17 cellular contexts compared by ENCODE assay signal in the genomic region with DNA sequence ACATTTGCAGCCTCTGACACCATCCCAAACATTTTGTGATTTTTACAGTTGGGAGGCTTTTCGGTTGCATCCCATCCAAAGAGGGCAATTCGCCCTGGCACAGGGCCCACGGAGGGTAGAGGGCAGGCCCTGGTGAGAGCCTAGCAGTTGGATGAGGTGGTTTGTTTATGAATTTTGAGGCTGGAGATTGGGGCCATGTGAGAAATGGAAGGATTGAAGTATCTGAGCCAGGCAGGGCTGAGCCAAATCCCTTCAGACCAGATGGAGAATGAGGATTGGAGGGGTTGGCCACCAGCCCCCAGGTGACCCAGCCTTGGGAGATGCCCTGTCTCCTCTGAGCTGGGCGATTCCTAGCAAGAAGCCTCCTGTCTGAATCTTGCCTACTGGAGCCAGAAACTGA. TPM values are rescaled to one million over a fixed set of nuclear protein-coding genes. Genes with fewer than 3 reads are reported as not detected.
A peak's percentile ranks its signal among the peaks of the same experiment; 100 is the strongest.
DNase-seq lines count a peak whose midpoint lies in the region; ATAC-seq, FAIRE-seq and TF ChIP-seq lines count a peak whose summit lies in the region.
"Had no signal": no experiment of that assay in that cellular context is flagged by ENCODE, and none has a peak within 500 bp of the region (broad histone marks: within the 10 kb centered on the region; RNA-seq: fewer than 3 reads in every experiment).

No MANE protein-coding gene starts in this region.

- H3K4me3 ChIP-seq in cardiac muscle cell (no peak overlapping the region), endothelial cell of umbilical vein (replicated peaks in 1 of 3; ENCODE audit: insufficient read depth in 1 of 3, low read depth in 1 of 3, low read length in 3 of 3) (no peak overlapping the region)
- H3K4me3 ChIP-seq in naive thymus-derived CD4-positive, alpha-beta T cell (ENCODE audit: low read length) = no peak overlapping the region
- H3K4me3 ChIP-seq: K562 had no signal

- TF ChIP-seq POLR2A in endothelial cell of umbilical vein (IDR thresholded peaks at IDR 0.05; ENCODE audit: low read depth, low read length) = no peak

- H3K4me3 Mint-ChIP-seq in naive thymus-derived CD4-positive, alpha-beta T cell = no peak overlapping the region
- H3K4me3 Mint-ChIP-seq: CD8-positive, alpha-beta T cell had no signal

- no peak overlapping the region for H3K27ac Mint-ChIP-seq in naive thymus-derived CD4-positive, alpha-beta T cell
- H3K27ac Mint-ChIP-seq: CD8-positive, alpha-beta T cell had no signal

- no peak overlapping the region for H2AFZ ChIP-seq in endothelial cell of umbilical vein (ENCODE audit: low read depth, low read length)

- H3K4me1 ChIP-seq in cardiac muscle cell (ENCODE audit: low read depth) (peaks cover 35% of the 10 kb centered on the region), endothelial cell of umbilical vein (ENCODE audit: control insufficient read depth, extremely low read depth, insufficient read depth, low read length) (peaks cover 36% of the 10 kb centered on the region)
- H3K4me1 ChIP-seq in naive thymus-derived CD4-positive, alpha-beta T cell (ENCODE audit: control insufficient read depth in 2 of 2, insufficient read depth in 2 of 2, low read length in 2 of 2) = peaks cover 9 to 24% of the 10 kb centered on the region in 2 donors

- H4K20me1 ChIP-seq in endothelial cell of umbilical vein (replicated peaks; ENCODE audit: control insufficient read depth, extremely low read depth, insufficient read depth, low read length) = no peaks in the 10 kb centered on the region

- no TSS peak for BruUV-seq in endothelial cell of umbilical vein (replicated peaks; lab: Mats Ljungman, UMichigan)

- H3K36me3 ChIP-seq in cardiac muscle cell = no peaks in the 10 kb centered on the region
- no peaks in the 10 kb centered on the region for H3K36me3 ChIP-seq in endothelial cell of umbilical vein (ENCODE audit: control insufficient read depth in 2 of 2, extremely low read depth in 1 of 2, insufficient read depth in 2 of 2, low read length in 2 of 2)
- H3K36me3 ChIP-seq in naive thymus-derived CD4-positive, alpha-beta T cell (ENCODE audit: control insufficient read depth in 2 of 3, insufficient read depth in 3 of 3, low read length in 3 of 3) = no peaks in the 10 kb centered on the region

- H3K36me3 Mint-ChIP-seq in naive thymus-derived CD4-positive, alpha-beta T cell = no peaks in the 10 kb centered on the region

- no peaks in the 10 kb centered on the region for H3K27me3 Mint-ChIP-seq in naive thymus-derived CD4-positive, alpha-beta T cell

- H3K27me3 ChIP-seq in cardiac muscle cell = no peaks in the 10 kb centered on the region
- H3K27me3 ChIP-seq in endothelial cell of umbilical vein (ENCODE audit: control insufficient read depth in 2 of 2, insufficient read depth in 2 of 2, low read length in 2 of 2) = no peaks in the 10 kb centered on the region
- H3K27me3 ChIP-seq in naive thymus-derived CD4-positive, alpha-beta T cell (ENCODE audit: control insufficient read depth in 2 of 2, insufficient read depth in 2 of 2, low read length in 2 of 2) = no peaks in the 10 kb centered on the region

- no peak overlapping the region for H3K9ac ChIP-seq in endothelial cell of umbilical vein (replicated peaks; ENCODE audit: extremely low read depth, insufficient read depth, low read length)

- dilution Hi-C loops in endothelial cell of umbilical vein (cut with MboI; ENCODE audit: extremely low pct_ligation_motif_present, low sequenced_read_pairs) = no loop called here

- ATAC-seq in naive thymus-derived CD4-positive, alpha-beta T cell = no peak
- ATAC-seq: CD8-positive, alpha-beta T cell; K562; PC-3 had no signal

- no peaks in the 10 kb centered on the region for H3K9me3 Mint-ChIP-seq in naive thymus-derived CD4-positive, alpha-beta T cell
- H3K9me3 Mint-ChIP-seq: CD8-positive, alpha-beta T cell had no signal

- POLR2A ChIA-PET in endothelial cell of umbilical vein (lab: Charles Lee) = no interaction called here
- POLR2A ChIA-PET in naive thymus-derived CD4-positive, alpha-beta T cell (lab: Charles Lee) = no interaction called here

- H3K27ac ChIP-seq in cardiac muscle cell = peak overlapping the region; percentile 63
- no peak overlapping the region for H3K27ac ChIP-seq in endothelial cell of umbilical vein (ENCODE audit: insufficient read depth, low read depth, low read length)
- no peak overlapping the region for H3K27ac ChIP-seq in naive thymus-derived CD4-positive, alpha-beta T cell (ENCODE audit: low read depth, low read length)

- no peak for DNase-seq in cardiac muscle cell (ENCODE audit: low read depth in 1 of 2, low spot score in 1 of 2)
- DNase-seq in cardiac septum (ENCODE audit: low spot score) = no peak
- DNase-seq in NCI-H446 treated with DMSO at 0.1 percent for 48 hours (lab: John Stamatoyannopoulos, UW) = peak; percentile 53
- DNase-seq in endothelial cell of umbilical vein (ENCODE audit: low read depth, low spot score) = no peak
- DNase-seq in stimulated activated naive CD4-positive, alpha-beta T cell (lab: John Stamatoyannopoulos, UW) = no peak
- DNase-seq in naive thymus-derived CD4-positive, alpha-beta T cell = no peak
- DNase-seq in anterior cingulate cortex (lab: John Stamatoyannopoulos, UW) = no peak
- DNase-seq: CD8-positive, alpha-beta T cell; DMS79 treated with DMSO at 0.1 percent for 48 hours; NCI-H1105 treated with DMSO at 0.1 percent for 48 hours; NCI-H1694; NCI-H2081 treated with DMSO at 0.1 percent for 48 hours; NCI-H748 treated with DMSO at 0.1 percent for 48 hours; PC-3 had no signal

- CTCF ChIA-PET in endothelial cell of umbilical vein (lab: Charles Lee) = no interaction called here
- CTCF ChIA-PET in naive thymus-derived CD4-positive, alpha-beta T cell (lab: Charles Lee) = no interaction called here

- H3K79me2 ChIP-seq in endothelial cell of umbilical vein (ENCODE audit: control insufficient read depth, insufficient read depth, low read length) = no peaks in the 10 kb centered on the region

- H3K4me2 ChIP-seq in endothelial cell of umbilical vein (ENCODE audit: insufficient read depth, low read length) = no peak overlapping the region

- H3K9me3 ChIP-seq in cardiac muscle cell (ENCODE audit: low read depth) (no peaks in the 10 kb centered on the region), endothelial cell of umbilical vein (replicated peaks; ENCODE audit: control insufficient read depth, insufficient read depth, low read length) (no peaks in the 10 kb centered on the region)
- H3K9me3 ChIP-seq in naive thymus-derived CD4-positive, alpha-beta T cell (ENCODE audit: control insufficient read depth in 2 of 3, low read length in 3 of 3) = no peaks in the 10 kb centered on the region

- TF ChIP-seq CTCF in cardiac muscle cell (IDR thresholded peaks at IDR 0.05; ENCODE audit: low read depth, low read length) = no peak
- TF ChIP-seq CTCF in endothelial cell of umbilical vein (IDR thresholded peaks at IDR 0.05; ENCODE audit: extremely low read depth in 1 of 2, insufficient read depth in 1 of 2, low read depth in 1 of 2, low read length in 2 of 2) = no peak

- intact Hi-C loops in cardiac septum (cut with DNase I) (no loop called here), endothelial cell of umbilical vein (cut with micrococcal nuclease) (loop anchor here (5.0 kb wide), 3 partner anchors 55 to 225 kb away; partner anchors contain the start of gene CCDC167)
- intact Hi-C loops in naive thymus-derived CD4-positive, alpha-beta T cell (cut with micrococcal nuclease) = no loop called here

- H3K4me1 Mint-ChIP-seq in naive thymus-derived CD4-positive, alpha-beta T cell = peaks cover 6 to 46% (median 25%) of the 10 kb centered on the region in 7 donors

- no peaks in the 10 kb centered on the region for H3K9me1 ChIP-seq in endothelial cell of umbilical vein (replicated peaks; ENCODE audit: control insufficient read depth, extremely low read depth, insufficient read depth, low read length)

- FAIRE-seq in endothelial cell of umbilical vein (lab: Jason Lieb, UNC) = peak; percentile 66
- FAIRE-seq: A204.1, D721Med, K562 had no signal

TF ChIP-seq in endothelial cell of umbilical vein, 7 proteins besides CTCF, POLR2A, EP300 and RAD21:
- TF ChIP-seq, protein P1, sequence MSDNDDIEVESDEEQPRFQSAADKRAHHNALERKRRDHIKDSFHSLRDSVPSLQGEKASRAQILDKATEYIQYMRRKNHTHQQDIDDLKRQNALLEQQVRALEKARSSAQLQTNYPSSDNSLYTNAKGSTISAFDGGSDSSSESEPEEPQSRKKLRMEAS (IDR thresholded peaks at IDR 0.05; ENCODE audit: insufficient read depth, insufficient read length) = no peak
- TF ChIP-seq GATA2 (IDR thresholded peaks at IDR 0.05; ENCODE audit: insufficient read depth, insufficient read length, low read depth, low read length) = no peak
- no peak for TF ChIP-seq FOS (IDR thresholded peaks at IDR 0.05; ENCODE audit: borderline replicate concordance, insufficient read depth, low read length)
- TF ChIP-seq JUN (IDR thresholded peaks at IDR 0.05; ENCODE audit: borderline replicate concordance, insufficient read depth, insufficient read length, low read depth) = no peak
- no peak for TF ChIP-seq MYC (IDR thresholded peaks at IDR 0.05; ENCODE audit: low read depth, low read length)
- TF ChIP-seq EZH2 (IDR thresholded peaks at IDR 0.05; ENCODE audit: borderline replicate concordance, low read depth, low read length, severe bottlenecking) = no peak
- TF ChIP-seq POLR2AphosphoS5 (IDR thresholded peaks at IDR 0.05; ENCODE audit: insufficient read depth, low read depth, low read length) = no peak
TF ChIP-seq in endothelial cell of umbilical vein: peak in this region for 0.

RNA-seq across cellular contexts. Expression of gene CCDC167, which starts 52.6 kb away (rescaled TPM):
- 48.5 and 81.0 TPM in 2 replicates for total RNA-seq in cardiac muscle cell
- 82.5 and 99.2 TPM in 2 replicates for polyA plus RNA-seq in cardiac muscle cell
- total RNA-seq in cardiac septum = 28.0 TPM
- total RNA-seq in endothelial cell of umbilical vein = 46.6 and 52.7 TPM in 2 replicates
- 84.8 and 105 TPM in 2 replicates for polyA plus RNA-seq in endothelial cell of umbilical vein
- 140 and 204 TPM in 2 replicates for polyA plus RNA-seq in endothelial cell of umbilical vein (2011; cell fraction: cytosol; rRNA removed)
- 43.4 and 47.1 TPM in 2 replicates for polyA plus RNA-seq in endothelial cell of umbilical vein (2011; cell fraction: nucleus; rRNA removed)
- 73.3 and 84.0 TPM in 2 replicates for polyA plus RNA-seq in endothelial cell of umbilical vein (2012)
- polyA minus RNA-seq in endothelial cell of umbilical vein = 13.9 and 20.1 TPM in 2 replicates
- polyA minus RNA-seq in endothelial cell of umbilical vein (2011; cell fraction: cytosol; rRNA and poly(A)+ RNA removed) = 9.9 TPM
- polyA minus RNA-seq in endothelial cell of umbilical vein (2011; cell fraction: nucleus; rRNA and poly(A)+ RNA removed) = 3.5 and 6.1 TPM in 2 replicates
- 10 to 100 TPM; 13.8 to 55.1 (median 18.0) TPM for total RNA-seq in naive thymus-derived CD4-positive, alpha-beta T cell
- polyA plus RNA-seq in naive thymus-derived CD4-positive, alpha-beta T cell = 10 to 100 TPM; 94.0 to 95.5 TPM
